In genomic region chr21:17925900-17926299, GRCh38 we compare ENCODE assay signal across 8 cellular contexts.
DNase-seq lines count a peak whose midpoint lies in the region; ATAC-seq and TF ChIP-seq lines count a peak whose summit lies in the region.

No MANE protein-coding gene starts in this region.

- H3K27ac Mint-ChIP-seq in naive thymus-derived CD8-positive, alpha-beta T cell: no peak overlapping the region

- H3K4me3 Mint-ChIP-seq in naive thymus-derived CD8-positive, alpha-beta T cell: no peak overlapping the region

- ATAC-seq in left ventricle myocardium superior: no peak
- ATAC-seq in naive thymus-derived CD8-positive, alpha-beta T cell: no peak

- H2AFZ ChIP-seq in OCI-LY3 (ENCODE audit: low read depth, low read length): no peak overlapping the region

- H3K4me1 ChIP-seq in cardiac muscle cell (ENCODE audit: low read depth) (no peaks in the 10 kb centered on the region), OCI-LY3 (ENCODE audit: low read length) (peaks cover 7% of the 10 kb centered on the region; the same call in 1 of the 2 replicates), uterus (no peaks in the 10 kb centered on the region)

- TF ChIP-seq CTCF in cardiac muscle cell (IDR thresholded peaks at IDR 0.05; ENCODE audit: low read depth, low read length): peak; percentile 50
- TF ChIP-seq CTCF in OCI-LY3 (IDR thresholded peaks at IDR 0.05; ENCODE audit: low read depth, low read length): peak; percentile 50
- peak; percentile 54 for TF ChIP-seq CTCF in fibroblast of mammary gland (conservative IDR thresholded peaks at IDR 0.05; ENCODE audit: control insufficient read depth, insufficient read depth, low read depth, low read length)
- peak in 3 of 4 experiments; percentile 24 to 41 (median 35) for TF ChIP-seq CTCF in uterus (IDR thresholded peaks at IDR 0.05)

- no peaks in the 10 kb centered on the region for H3K79me2 ChIP-seq in OCI-LY3 (ENCODE audit: low read length)

- H3K4me2 ChIP-seq in OCI-LY3 (ENCODE audit: low read length): no peak overlapping the region

- peaks cover 0 to 4% (median 2%) of the 10 kb centered on the region in 5 donors for H3K27me3 Mint-ChIP-seq in naive thymus-derived CD8-positive, alpha-beta T cell

- H3K27me3 ChIP-seq in cardiac muscle cell (no peaks in the 10 kb centered on the region), OCI-LY3 (ENCODE audit: low read depth, low read length) (no peaks in the 10 kb centered on the region), uterus (no peaks in the 10 kb centered on the region)

- H3K9me3 ChIP-seq in cardiac muscle cell (ENCODE audit: low read depth) (no peaks in the 10 kb centered on the region), OCI-LY3 (ENCODE audit: insufficient read depth, low read length) (no peaks in the 10 kb centered on the region), uterus (peaks cover 0 to under 1% of the 10 kb centered on the region in 2 donors)

- intact Hi-C loops in left ventricle myocardium superior (cut with micrococcal nuclease): no loop called here
- intact Hi-C loops in uterus (cut with DNase I; ENCODE audit: low total_unique reads): no loop called here

- H3K4me3 ChIP-seq in cardiac muscle cell: no peak overlapping the region
- no peak overlapping the region for H3K4me3 ChIP-seq in OCI-LY3 (ENCODE audit: low read length)
- no peak overlapping the region for H3K4me3 ChIP-seq in fibroblast of mammary gland (ENCODE audit: control insufficient read depth, low read depth, low read length)
- H3K4me3 ChIP-seq in uterus: no peak overlapping the region

- POLR2A ChIA-PET in naive thymus-derived CD8-positive, alpha-beta T cell (lab: Charles Lee): no interaction called here

- H4K20me1 ChIP-seq in OCI-LY3 (ENCODE audit: insufficient read depth, low read length): no peaks in the 10 kb centered on the region

- TF ChIP-seq POLR2A in uterus (IDR thresholded peaks at IDR 0.05): no peak

- DNase-seq in cardiac muscle cell (ENCODE audit: low read depth in 1 of 2, low spot score in 1 of 2): peak; percentile 21 to 32
- no peak for DNase-seq in left ventricle myocardium superior
- DNase-seq in fibroblast of mammary gland (ENCODE audit: low read depth): peak; percentile 47
- no peak for DNase-seq in uterus
- DNase-seq in activated effector memory CD4-positive, alpha-beta T cell treated with Interleukin-2 at 50 U/mL for 16 hours: no peak
- DNase-seq in naive thymus-derived CD8-positive, alpha-beta T cell: no peak
- DNase-seq in stimulated activated CD4-positive, alpha-beta T cell treated with anti-CD3 and anti-CD28 coated beads, Interleukin-15, amount 100 ng/mL, for 24 hours: no peak

- H3K4me1 Mint-ChIP-seq in naive thymus-derived CD8-positive, alpha-beta T cell: peaks cover 0 to 6% (median 4%) of the 10 kb centered on the region in 4 donors

- H3K36me3 ChIP-seq in cardiac muscle cell: no peaks in the 10 kb centered on the region
- no peaks in the 10 kb centered on the region for H3K36me3 ChIP-seq in OCI-LY3 (replicated peaks; ENCODE audit: low read depth, low read length)
- no peaks in the 10 kb centered on the region for H3K36me3 ChIP-seq in uterus

- H3K9ac ChIP-seq in OCI-LY3 (ENCODE audit: low read length): no peak overlapping the region

- H3K9me3 Mint-ChIP-seq in naive thymus-derived CD8-positive, alpha-beta T cell: peaks cover 0 to 6% (median 2%) of the 10 kb centered on the region in 9 donors

- peaks cover 0 to under 1% (median 0%) of the 10 kb centered on the region in 3 donors for H3K36me3 Mint-ChIP-seq in naive thymus-derived CD8-positive, alpha-beta T cell

- H3K27ac ChIP-seq in cardiac muscle cell (no peak overlapping the region), OCI-LY3 (ENCODE audit: low read length) (no peak overlapping the region), uterus (no peak overlapping the region)

Comparison
In these comparisons a context has a peak if more than half of its experiments do, and no peak if none do; other contexts are left out.
1. DNase-seq: peak in cardiac muscle cell (2 of 2) and fibroblast of mammary gland (single experiment); none in left ventricle myocardium superior (single experiment), uterus (0 of 2), activated effector memory CD4-positive, alpha-beta T cell treated with Interleukin-2 at 50 U/mL for 16 hours (single experiment), naive thymus-derived CD8-positive, alpha-beta T cell (0 of 10) and stimulated activated CD4-positive, alpha-beta T cell treated with anti-CD3 and anti-CD28 coated beads, Interleukin-15, amount 100 ng/mL, for 24 hours (single experiment).
2. Peak in every context shown above with its lines, with median percentiles within 50 percentile points of each other: CTCF ChIP-seq.